Comparison of ENCODE assay signal across 1 cellular context in the genomic region with DNA sequence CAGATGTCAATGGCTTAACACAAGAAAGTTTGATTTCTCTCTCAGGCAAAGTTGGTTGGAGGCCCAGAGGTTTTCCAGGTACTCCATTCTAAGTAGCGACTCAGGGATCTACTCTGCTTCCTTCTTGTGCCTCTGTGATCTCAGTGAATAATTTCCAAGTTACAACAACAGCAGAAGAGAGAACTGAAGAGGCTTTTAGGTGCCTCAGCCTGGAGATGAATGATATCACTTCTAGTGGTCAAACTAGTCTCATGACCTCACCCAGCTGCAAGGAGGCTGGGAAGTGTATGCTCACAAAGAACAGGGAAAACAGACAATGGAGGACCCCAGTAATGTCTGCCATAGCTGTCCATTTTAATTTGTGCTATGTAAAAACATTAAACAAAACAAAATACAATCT.
TF ChIP-seq lines count a peak whose summit lies in the region.

No MANE protein-coding gene starts in this region.

TF ChIP-seq in SK-N-SH treated with all-trans-retinoic acid at 6 μM for 48 hours, 23 proteins besides CTCF, POLR2A, EP300 and RAD21 (continued from another document):
- TF ChIP-seq TCF4 (CRISPR knock-in tag; IDR thresholded peaks at IDR 0.05; ENCODE audit: borderline replicate concordance), result no peak
- no peak for TF ChIP-seq ZC3H10 (CRISPR knock-in tag; IDR thresholded peaks at IDR 0.05)
- TF ChIP-seq RARB (CRISPR knock-in tag; IDR thresholded peaks at IDR 0.05), result no peak
- no peak for TF ChIP-seq PATZ1 (CRISPR knock-in tag; IDR thresholded peaks at IDR 0.05; ENCODE audit: borderline replicate concordance)
- no peak for TF ChIP-seq ZFP30 (CRISPR knock-in tag; IDR thresholded peaks at IDR 0.05)
- TF ChIP-seq, protein P1, sequence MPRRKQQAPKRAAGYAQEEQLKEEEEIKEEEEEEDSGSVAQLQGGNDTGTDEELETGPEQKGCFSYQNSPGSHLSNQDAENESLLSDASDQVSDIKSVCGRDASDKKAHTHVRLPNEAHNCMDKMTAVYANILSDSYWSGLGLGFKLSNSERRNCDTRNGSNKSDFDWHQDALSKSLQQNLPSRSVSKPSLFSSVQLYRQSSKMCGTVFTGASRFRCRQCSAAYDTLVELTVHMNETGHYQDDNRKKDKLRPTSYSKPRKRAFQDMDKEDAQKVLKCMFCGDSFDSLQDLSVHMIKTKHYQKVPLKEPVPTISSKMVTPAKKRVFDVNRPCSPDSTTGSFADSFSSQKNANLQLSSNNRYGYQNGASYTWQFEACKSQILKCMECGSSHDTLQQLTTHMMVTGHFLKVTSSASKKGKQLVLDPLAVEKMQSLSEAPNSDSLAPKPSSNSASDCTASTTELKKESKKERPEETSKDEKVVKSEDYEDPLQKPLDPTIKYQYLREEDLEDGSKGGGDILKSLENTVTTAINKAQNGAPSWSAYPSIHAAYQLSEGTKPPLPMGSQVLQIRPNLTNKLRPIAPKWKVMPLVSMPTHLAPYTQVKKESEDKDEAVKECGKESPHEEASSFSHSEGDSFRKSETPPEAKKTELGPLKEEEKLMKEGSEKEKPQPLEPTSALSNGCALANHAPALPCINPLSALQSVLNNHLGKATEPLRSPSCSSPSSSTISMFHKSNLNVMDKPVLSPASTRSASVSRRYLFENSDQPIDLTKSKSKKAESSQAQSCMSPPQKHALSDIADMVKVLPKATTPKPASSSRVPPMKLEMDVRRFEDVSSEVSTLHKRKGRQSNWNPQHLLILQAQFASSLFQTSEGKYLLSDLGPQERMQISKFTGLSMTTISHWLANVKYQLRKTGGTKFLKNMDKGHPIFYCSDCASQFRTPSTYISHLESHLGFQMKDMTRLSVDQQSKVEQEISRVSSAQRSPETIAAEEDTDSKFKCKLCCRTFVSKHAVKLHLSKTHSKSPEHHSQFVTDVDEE (CRISPR knock-in tag; IDR thresholded peaks at IDR 0.05), result no peak
- no peak for TF ChIP-seq CREB5 (CRISPR knock-in tag; IDR thresholded peaks at IDR 0.05; ENCODE audit: low read depth)
- TF ChIP-seq GLIS3 (CRISPR knock-in tag; IDR thresholded peaks at IDR 0.05), result no peak
- no peak for TF ChIP-seq TOX (CRISPR knock-in tag; IDR thresholded peaks at IDR 0.05; ENCODE audit: borderline replicate concordance)
- TF ChIP-seq ISL1 (CRISPR knock-in tag; IDR thresholded peaks at IDR 0.05), result no peak
